Comparison of ENCODE assay signal across 24 cellular contexts in genomic region chr11:93820847-93821246, GRCh38. TPM values are rescaled to one million over a fixed set of nuclear protein-coding genes. Genes with fewer than 3 reads are reported as not detected.
"Had no signal": no experiment of that assay in that cellular context is flagged by ENCODE, and none has a peak within 500 bp of the region (broad histone marks: within the 10 kb centered on the region; RNA-seq: fewer than 3 reads in every experiment).

No MANE protein-coding gene starts in this region.

- H3K9me3 ChIP-seq: SJSA1 had no signal

- H3K27me3 ChIP-seq: SJSA1 had no signal

- H3K27ac ChIP-seq: KMS-11, SJSA1, SK-N-MC had no signal

- H3K9ac ChIP-seq: KMS-11 had no signal

- H3K4me2 ChIP-seq: KMS-11 had no signal

- FAIRE-seq: RCC 7860 had no signal

- H3K36me3 ChIP-seq: SJSA1 had no signal

- DNase-seq: IMR-90, Kasumi-1, MM.1S, NCI-H1092 treated with DMSO at 0.1 percent for 48 hours, NCI-H1436, NCI-H187, NCI-H2029, NCI-H2081 treated with DMSO at 0.1 percent for 48 hours, NCI-H2171, NCI-H226, NCI-H446, NCI-H510A, NCI-H524 treated with DMSO at 0.1 percent for 48 hours, NCI-H69, NCI-H774, Right ventricle myocardium superior, RPMI8226, SIG-M5 had no signal

- H3K4me3 ChIP-seq: SJSA1, SK-N-MC had no signal

RNA-seq across cellular contexts. Expression of gene VSTM5, which starts 29.6 kb away (rescaled TPM):
- total RNA-seq: HT-29, M059J, Right ventricle myocardium superior, SJSA1 had no signal
